In genomic region chr21:17523007-17523451, GRCh38 we compare ENCODE assay signal across 1 cellular context.
TF ChIP-seq lines count a peak whose summit lies in the region.

No MANE protein-coding gene starts in this region.

TF ChIP-seq in HepG2, 621 proteins besides CTCF, POLR2A, EP300 and RAD21 (continued from another document and continues in another):
- TF ChIP-seq SMAD3 (CRISPR knock-in tag; IDR thresholded peaks at IDR 0.05): peak; percentile 89
- TF ChIP-seq ESRRA (CRISPR knock-in tag; IDR thresholded peaks at IDR 0.05; ENCODE audit: low read depth): peak; percentile 81; the same call in 1 of the 2 replicates
- peak; percentile 93 for TF ChIP-seq POGK (CRISPR knock-in tag; conservative IDR thresholded peaks at IDR 0.05)
- 0 out of 2 replicates have a peak, but pooled peaks have one; percentile 50 for TF ChIP-seq ZHX1 (CRISPR knock-in tag; IDR thresholded peaks at IDR 0.05; ENCODE audit: low read depth)
- no peak for TF ChIP-seq CCDC6 (CRISPR knock-in tag; IDR thresholded peaks at IDR 0.05)
- no peak for TF ChIP-seq ZXDC (CRISPR knock-in tag; IDR thresholded peaks at IDR 0.05)
- TF ChIP-seq ZBED4 (CRISPR knock-in tag; IDR thresholded peaks at IDR 0.05; ENCODE audit: borderline replicate concordance): peak; percentile 39; the same call in 1 of the 2 replicates
- 0 out of 2 replicates have a peak, but pooled peaks have one; percentile 25 for TF ChIP-seq KAT7 (CRISPR knock-in tag; IDR thresholded peaks at IDR 0.05; ENCODE audit: borderline replicate concordance)
- no peak for TF ChIP-seq CREBL2 (CRISPR knock-in tag; IDR thresholded peaks at IDR 0.05; ENCODE audit: borderline replicate concordance)
- peak; percentile 96 for TF ChIP-seq JUN (CRISPR knock-in tag; IDR thresholded peaks at IDR 0.05)
- TF ChIP-seq ZNF362 (CRISPR knock-in tag; IDR thresholded peaks at IDR 0.05; ENCODE audit: borderline replicate concordance): peak; percentile 62; the same call in 1 of the 2 replicates
- peak; percentile 77; the same call in 1 of the 2 replicates for TF ChIP-seq RXRA (CRISPR knock-in tag; IDR thresholded peaks at IDR 0.05)
- TF ChIP-seq HIVEP1 (CRISPR knock-in tag; IDR thresholded peaks at IDR 0.05): no peak
- TF ChIP-seq ZNF34 (CRISPR knock-in tag; IDR thresholded peaks at IDR 0.05; ENCODE audit: borderline replicate concordance): no peak; the same call in 1 of the 2 replicates
- TF ChIP-seq ZNF709 (CRISPR knock-in tag; IDR thresholded peaks at IDR 0.05): no peak
- peak; percentile 98 for TF ChIP-seq NCOA2 (CRISPR knock-in tag; IDR thresholded peaks at IDR 0.05)
- peak; percentile 52; the same call in 1 of the 2 replicates for TF ChIP-seq SP5 (CRISPR knock-in tag; IDR thresholded peaks at IDR 0.05; ENCODE audit: borderline replicate concordance, low read depth)
- peak; percentile 85 for TF ChIP-seq ERF (CRISPR knock-in tag; IDR thresholded peaks at IDR 0.05)
- peak; percentile 78; the same call in 1 of the 2 replicates for TF ChIP-seq ZNF772 (CRISPR knock-in tag; IDR thresholded peaks at IDR 0.05)
- TF ChIP-seq ARID4A (CRISPR knock-in tag; IDR thresholded peaks at IDR 0.05; ENCODE audit: borderline replicate concordance): peak; percentile 80; the same call in 1 of the 2 replicates
- TF ChIP-seq PATZ1 (CRISPR knock-in tag; IDR thresholded peaks at IDR 0.05): peak; percentile 60; the same call in 1 of the 2 replicates
- no peak for TF ChIP-seq FOXM1 (CRISPR knock-in tag; IDR thresholded peaks at IDR 0.05)
- TF ChIP-seq THAP11 (CRISPR knock-in tag; IDR thresholded peaks at IDR 0.05): peak; percentile 73
- peak; percentile 70; the same call in 1 of the 2 replicates for TF ChIP-seq ZNF780A (CRISPR knock-in tag; IDR thresholded peaks at IDR 0.05)
- TF ChIP-seq ISL2 (CRISPR knock-in tag; IDR thresholded peaks at IDR 0.05): peak; percentile 98
- TF ChIP-seq CERS6 (CRISPR knock-in tag; IDR thresholded peaks at IDR 0.05): no peak
- TF ChIP-seq RFXAP (CRISPR knock-in tag; IDR thresholded peaks at IDR 0.05; ENCODE audit: borderline replicate concordance): peak; percentile 46; the same call in 1 of the 2 replicates
- no peak for TF ChIP-seq ZBTB42 (CRISPR knock-in tag; IDR thresholded peaks at IDR 0.05)
- peak; percentile 96 for TF ChIP-seq HBP1 (CRISPR knock-in tag; IDR thresholded peaks at IDR 0.05; ENCODE audit: low read depth)
- TF ChIP-seq DPF2 (CRISPR knock-in tag; IDR thresholded peaks at IDR 0.05; ENCODE audit: borderline replicate concordance, low read depth): peak; percentile 99
- peak; percentile 92; the same call in 1 of the 2 replicates for TF ChIP-seq IRF2 (CRISPR knock-in tag; IDR thresholded peaks at IDR 0.05)
- no peak for TF ChIP-seq SRSF1 (optimal IDR thresholded peaks at IDR 0.05; ENCODE audit: low read depth, low read length)
